In the genomic region with DNA sequence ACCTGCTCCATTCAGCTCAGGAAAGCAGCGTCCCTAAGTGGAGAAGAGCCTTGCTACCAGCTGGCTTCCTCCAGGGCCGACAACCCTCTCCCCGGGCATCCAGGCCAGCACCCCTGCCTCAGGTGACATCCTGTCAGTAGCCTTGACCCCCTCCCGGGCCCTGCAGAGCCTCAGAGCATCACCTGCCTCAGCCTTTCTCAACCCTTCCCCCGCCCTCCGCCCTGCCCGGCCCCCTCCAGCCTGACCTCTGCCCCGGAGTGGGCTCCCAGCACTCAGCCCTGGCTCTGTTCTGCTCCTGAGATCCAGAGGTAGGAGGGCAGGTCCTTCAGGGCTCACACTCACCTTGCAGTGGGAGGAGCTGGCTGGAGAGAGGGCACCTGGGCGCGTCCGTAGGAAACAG, we compare ENCODE assay signal across 16 cellular contexts.
DNase-seq lines count a peak whose midpoint lies in the region; ATAC-seq and TF ChIP-seq lines count a peak whose summit lies in the region.
"Had no signal": no experiment of that assay in that cellular context is flagged by ENCODE, and none has a peak within 500 bp of the region (broad histone marks: within the 10 kb centered on the region; RNA-seq: fewer than 3 reads in every experiment).

No MANE protein-coding gene starts in this region.

- H3K27me3 ChIP-seq in right atrium auricular region (no peaks in the 10 kb centered on the region), right cardiac atrium (ENCODE audit: control insufficient read depth, insufficient read depth) (no peaks in the 10 kb centered on the region), RWPE2 (ENCODE audit: insufficient read depth, poor library complexity, severe bottlenecking) (no peaks in the 10 kb centered on the region), esophagus muscularis mucosa (no peaks in the 10 kb centered on the region)
- H3K27me3 ChIP-seq: BE2C had no signal

- no peak for TF ChIP-seq CTCF in right atrium auricular region (IDR thresholded peaks at IDR 0.05)
- no peak for TF ChIP-seq CTCF in RWPE2 (IDR thresholded peaks at IDR 0.05; ENCODE audit: poor library complexity, severe bottlenecking)
- TF ChIP-seq CTCF in esophagus muscularis mucosa (IDR thresholded peaks at IDR 0.05), result no peak
- no peak for TF ChIP-seq CTCF in type B pancreatic cell (conservative IDR thresholded peaks at IDR 0.05)

- TF ChIP-seq EP300 in esophagus muscularis mucosa (IDR thresholded peaks at IDR 0.05), result no peak

- DNase-seq in right atrium auricular region (ENCODE audit: low spot score) (peak; percentile 34), right cardiac atrium (no peak), RWPE2 (ENCODE audit: low spot score) (peak; percentile 64), esophagus muscularis mucosa (ENCODE audit: extremely low spot score) (peak; percentile 42), type B pancreatic cell (ENCODE audit: extremely low spot score, unreplicated experiment) (peak; percentile 58)
- DNase-seq in activated T-helper 2 cell treated with anti-CD3 and anti-CD28 coated beads, Interferon-gamma antibody, Interleukin-2, Interleukin-4, amounts not matched to agents 10 μg/mL and 5 μg/mL and 100 μg/mL, durations not matched to agents 14 hours and 24 hours and 36 hours (ENCODE audit: low spot score), result no peak
- DNase-seq in effector CD8-positive, alpha-beta T cell (lab: John Stamatoyannopoulos, UW), result no peak
- DNase-seq: BE2C; CD4-positive, alpha-beta memory T cell; COR-L47; DND-41; GDM1 had no signal

- ATAC-seq in right cardiac atrium (no peak), RWPE2 (ENCODE audit: low read depth) (no peak), GM21423 (IDR thresholded peaks at IDR 0.05; ENCODE audit: unreplicated experiment) (no peak)
- ATAC-seq: A549 had no signal

- H3K4me3 Mint-ChIP-seq in type B pancreatic cell, result no peak overlapping the region
- H3K4me3 Mint-ChIP-seq in activated T-helper 2 cell treated with anti-CD3 and anti-CD28 coated beads, Interferon-gamma antibody, Interleukin-2, Interleukin-4, amounts not matched to agents 10 μg/mL and 5 μg/mL and 100 μg/mL, durations not matched to agents 14 hours and 24 hours and 36 hours (ENCODE audit: low read depth), result no peak overlapping the region
- H3K4me3 Mint-ChIP-seq: CD4-positive, alpha-beta memory T cell; IgD-negative memory B cell had no signal

- 95% methylated on average over 11 of the region's 11 CpGs for WGBS in right cardiac atrium
- whole genome bisulfite sequencing in esophagus muscularis mucosa, result 94% methylated on average over 6 of the region's 11 CpGs

- intact Hi-C loops in right cardiac atrium (cut with DNase I) (no loop called here), esophagus muscularis mucosa (cut with DNase I) (no loop called here)
- intact Hi-C loops in activated T-helper 2 cell treated with anti-CD3 and anti-CD28 coated beads, Interferon-gamma antibody, Interleukin-2, Interleukin-4, amounts not matched to agents 10 μg/mL and 5 μg/mL and 100 μg/mL, durations not matched to agents 14 hours and 24 hours and 36 hours (cut with micrococcal nuclease), result no loop called here

- no peaks in the 10 kb centered on the region for H3K27me3 Mint-ChIP-seq in type B pancreatic cell
- H3K27me3 Mint-ChIP-seq in activated T-helper 2 cell treated with anti-CD3 and anti-CD28 coated beads, Interferon-gamma antibody, Interleukin-2, Interleukin-4, amounts not matched to agents 10 μg/mL and 5 μg/mL and 100 μg/mL, durations not matched to agents 14 hours and 24 hours and 36 hours (ENCODE audit: low read depth), result no peaks in the 10 kb centered on the region
- H3K27me3 Mint-ChIP-seq: CD4-positive, alpha-beta memory T cell; IgD-negative memory B cell had no signal

- H3K4me3 ChIP-seq in right atrium auricular region (no peak overlapping the region), right cardiac atrium (ENCODE audit: low read length) (no peak overlapping the region), RWPE2 (ENCODE audit: severe bottlenecking) (no peak overlapping the region), esophagus muscularis mucosa (no peak overlapping the region)
- H3K4me3 ChIP-seq: A549 had no signal

- no peaks in the 10 kb centered on the region for H3K36me3 ChIP-seq in right atrium auricular region
- H3K36me3 ChIP-seq in RWPE2 (ENCODE audit: low read depth), result no peaks in the 10 kb centered on the region
- peaks cover 0 to 10% (median 5%) of the 10 kb centered on the region in 4 donors for H3K36me3 ChIP-seq in esophagus muscularis mucosa
- H3K36me3 ChIP-seq: BE2C had no signal

- H3K27ac ChIP-seq in right atrium auricular region (no peak overlapping the region), right cardiac atrium (ENCODE audit: low read length) (no peak overlapping the region), RWPE2 (ENCODE audit: poor library complexity, severe bottlenecking) (no peak overlapping the region), esophagus muscularis mucosa (replicated peaks in 1 of 4) (no peak overlapping the region)
- H3K27ac ChIP-seq: A549, C4-2B had no signal

- no peaks in the 10 kb centered on the region for H3K4me1 ChIP-seq in right atrium auricular region
- H3K4me1 ChIP-seq in right cardiac atrium (ENCODE audit: control insufficient read depth, insufficient read depth, low read length), result no peaks in the 10 kb centered on the region
- H3K4me1 ChIP-seq in RWPE2 (ENCODE audit: insufficient read depth, poor library complexity, severe bottlenecking), result no peaks in the 10 kb centered on the region
- peaks cover 3 to 20% (median 16%) of the 10 kb centered on the region in 4 donors for H3K4me1 ChIP-seq in esophagus muscularis mucosa
- H3K4me1 ChIP-seq: A549, BE2C had no signal

- peaks cover 14% of the 10 kb centered on the region for H3K36me3 Mint-ChIP-seq in type B pancreatic cell
- peaks cover 25% of the 10 kb centered on the region for H3K36me3 Mint-ChIP-seq in activated T-helper 2 cell treated with anti-CD3 and anti-CD28 coated beads, Interferon-gamma antibody, Interleukin-2, Interleukin-4, amounts not matched to agents 10 μg/mL and 5 μg/mL and 100 μg/mL, durations not matched to agents 14 hours and 24 hours and 36 hours (ENCODE audit: low read depth)
- H3K36me3 Mint-ChIP-seq: IgD-negative memory B cell had no signal

- no peak overlapping the region for H3K27ac Mint-ChIP-seq in type B pancreatic cell
- H3K27ac Mint-ChIP-seq in activated T-helper 2 cell treated with anti-CD3 and anti-CD28 coated beads, Interferon-gamma antibody, Interleukin-2, Interleukin-4, amounts not matched to agents 10 μg/mL and 5 μg/mL and 100 μg/mL, durations not matched to agents 14 hours and 24 hours and 36 hours, result no peak overlapping the region
- H3K27ac Mint-ChIP-seq: CD4-positive, alpha-beta memory T cell; IgD-negative memory B cell had no signal

- no peaks in the 10 kb centered on the region for H3K9me3 Mint-ChIP-seq in type B pancreatic cell
- no peaks in the 10 kb centered on the region for H3K9me3 Mint-ChIP-seq in activated T-helper 2 cell treated with anti-CD3 and anti-CD28 coated beads, Interferon-gamma antibody, Interleukin-2, Interleukin-4, amounts not matched to agents 10 μg/mL and 5 μg/mL and 100 μg/mL, durations not matched to agents 14 hours and 24 hours and 36 hours
- H3K9me3 Mint-ChIP-seq: CD4-positive, alpha-beta memory T cell had no signal

- H3K9me3 ChIP-seq in right atrium auricular region (no peaks in the 10 kb centered on the region), right cardiac atrium (ENCODE audit: control insufficient read depth, low read length) (no peaks in the 10 kb centered on the region), RWPE2 (ENCODE audit: severe bottlenecking) (no peaks in the 10 kb centered on the region), esophagus muscularis mucosa (no peaks in the 10 kb centered on the region)
- H3K9me3 ChIP-seq: A549, BE2C had no signal

- peaks cover 15% of the 10 kb centered on the region for H3K4me1 Mint-ChIP-seq in type B pancreatic cell (ENCODE audit: unreplicated experiment)
- H3K4me1 Mint-ChIP-seq in activated T-helper 2 cell treated with anti-CD3 and anti-CD28 coated beads, Interferon-gamma antibody, Interleukin-2, Interleukin-4, amounts not matched to agents 10 μg/mL and 5 μg/mL and 100 μg/mL, durations not matched to agents 14 hours and 24 hours and 36 hours (ENCODE audit: low read depth), result peaks cover 2% of the 10 kb centered on the region
- H3K4me1 Mint-ChIP-seq: CD4-positive, alpha-beta memory T cell had no signal

- no peak for TF ChIP-seq POLR2A in esophagus muscularis mucosa (IDR thresholded peaks at IDR 0.05; ENCODE audit: low read depth)

Comparison
In these comparisons a context has a peak if more than half of its experiments do, and no peak if none do; other contexts are left out.
1. DNase-seq: peak in right atrium auricular region (single experiment), RWPE2 (single experiment), esophagus muscularis mucosa (single experiment) and type B pancreatic cell (single experiment); none in right cardiac atrium (0 of 3), activated T-helper 2 cell treated with anti-CD3 and anti-CD28 coated beads, Interferon-gamma antibody, Interleukin-2, Interleukin-4, amounts not matched to agents 10 μg/mL and 5 μg/mL and 100 μg/mL, durations not matched to agents 14 hours and 24 hours and 36 hours (single experiment) and effector CD8-positive, alpha-beta T cell (single experiment).